ENCODE assay signal across 14 cellular contexts in genomic region chr16:67517661-67518423, GRCh38. TPM values are rescaled to one million over a fixed set of nuclear protein-coding genes. Genes with fewer than 3 reads are reported as not detected.
DNase-seq lines count a peak whose midpoint lies in the region; ATAC-seq and TF ChIP-seq lines count a peak whose summit lies in the region.
"Had no signal": no experiment of that assay in that cellular context is flagged by ENCODE, and none has a peak within 500 bp of the region (broad histone marks: within the 10 kb centered on the region; RNA-seq: fewer than 3 reads in every experiment).

No MANE protein-coding gene starts in this region.

- H3K4me3 ChIP-seq in prostate gland = no peak overlapping the region
- H3K4me3 ChIP-seq: SK-N-MC, smooth muscle cell had no signal

- H3K27ac ChIP-seq in KOPT-K1 (ENCODE audit: low read depth, low read length, poor library complexity, severe bottlenecking) (peak overlapping the region; percentile 64), prostate gland (no peak overlapping the region)
- H3K27ac ChIP-seq: SK-N-MC had no signal

- CTCF ChIA-PET in activated CD4-positive, alpha-beta memory T cell treated with anti-CD3 and anti-CD28 coated beads, Interleukin-2, amount 10 ng/mL, durations not matched to agents 7 days and 5 days (lab: Charles Lee) = interaction anchor here (1.6 to 7.5 kb wide), 6 partner anchors 15 to 150 kb away, joined by 4 to 261 read pairs (median 8); partner anchors contain the start of genes AGRP, ATP6V0D1 and CARMIL2

- H3K9me3 ChIP-seq in KOPT-K1 (ENCODE audit: insufficient read depth, low read length, poor library complexity, severe bottlenecking) (no peaks in the 10 kb centered on the region), prostate gland (no peaks in the 10 kb centered on the region)

- 64% methylated on average over 11 of the region's 11 CpGs for WGBS in prostate gland

- no peaks in the 10 kb centered on the region for H3K9me3 Mint-ChIP-seq in nephron
- no peaks in the 10 kb centered on the region for H3K9me3 Mint-ChIP-seq in activated CD4-positive, alpha-beta memory T cell treated with anti-CD3 and anti-CD28 coated beads, Interleukin-2, amount 10 ng/mL, durations not matched to agents 7 days and 5 days

- no peaks in the 10 kb centered on the region for H3K27me3 ChIP-seq in prostate gland (replicated peaks; ENCODE audit: insufficient read depth)

- intact Hi-C loops in prostate gland (cut with DNase I) = no loop called here

- POLR2A ChIA-PET in activated CD4-positive, alpha-beta memory T cell treated with anti-CD3 and anti-CD28 coated beads, Interleukin-2, amount 10 ng/mL, durations not matched to agents 7 days and 5 days (lab: Charles Lee) = interaction anchor here (0.8 to 1.5 kb wide), 2 partner anchors 37 to 74 kb away, joined by 3 to 7 read pairs; partner anchors contain the start of gene ATP6V0D1

- H3K4me1 ChIP-seq in prostate gland (replicated peaks) = no peaks in the 10 kb centered on the region

- ATAC-seq in GM18505 (IDR thresholded peaks at IDR 0.05; ENCODE audit: unreplicated experiment) (peak; percentile 35), GM21447 (IDR thresholded peaks at IDR 0.05; ENCODE audit: unreplicated experiment) (peak; percentile 34)

- TF ChIP-seq POLR2A in GM18505 (IDR thresholded peaks at IDR 0.05; ENCODE audit: borderline replicate concordance, extremely low read depth, insufficient read depth, insufficient read length) (peak; percentile 57), prostate gland (IDR thresholded peaks at IDR 0.05) (no peak)

- H3K36me3 Mint-ChIP-seq in nephron (ENCODE audit: low read depth) = no peaks in the 10 kb centered on the region
- H3K36me3 Mint-ChIP-seq in activated CD4-positive, alpha-beta memory T cell treated with anti-CD3 and anti-CD28 coated beads, Interleukin-2, amount 10 ng/mL, durations not matched to agents 7 days and 5 days (ENCODE audit: low read depth) = no peaks in the 10 kb centered on the region

- TF ChIP-seq CTCF in nephron (IDR thresholded peaks at IDR 0.05; ENCODE audit: unreplicated experiment in 3 of 3) (no peak), prostate gland (IDR thresholded peaks at IDR 0.05) (no peak)

- no peaks in the 10 kb centered on the region for H3K36me3 ChIP-seq in KOPT-K1 (ENCODE audit: insufficient read depth, low read length)
- no peaks in the 10 kb centered on the region for H3K36me3 ChIP-seq in prostate gland

- DNase-seq in SIG-M5 (lab: John Stamatoyannopoulos, UW) (no peak), NCI-H1092 (lab: John Stamatoyannopoulos, UW) (no peak), prostate gland (ENCODE audit: low spot score) (no peak)
- DNase-seq in activated CD4-positive, alpha-beta memory T cell treated with anti-CD3 and anti-CD28 coated beads, Interleukin-2, amount 10 ng/mL, durations not matched to agents 7 days and 5 days = no peak
- DNase-seq: activated CD4-positive, alpha-beta T cell treated with anti-CD3 and anti-CD28 coated beads, Interleukin-2, amount 50 U/mL, for 4 hours; Kasumi-1; NCI-H446 treated with DMSO at 0.1 percent for 48 hours had no signal

- peak overlapping the region; percentile 82 to 95 (median 95) for H3K27ac Mint-ChIP-seq in nephron
- no peak overlapping the region for H3K27ac Mint-ChIP-seq in activated CD4-positive, alpha-beta memory T cell treated with anti-CD3 and anti-CD28 coated beads, Interleukin-2, amount 10 ng/mL, durations not matched to agents 7 days and 5 days

- H3K27me3 Mint-ChIP-seq in nephron (ENCODE audit: low read depth) = no peaks in the 10 kb centered on the region
- H3K27me3 Mint-ChIP-seq in activated CD4-positive, alpha-beta memory T cell treated with anti-CD3 and anti-CD28 coated beads, Interleukin-2, amount 10 ng/mL, durations not matched to agents 7 days and 5 days = peaks cover 9% of the 10 kb centered on the region

- H3K4me3 Mint-ChIP-seq in nephron = peak overlapping the region; percentile 27 to 75 (median 75)
- no peak overlapping the region for H3K4me3 Mint-ChIP-seq in activated CD4-positive, alpha-beta memory T cell treated with anti-CD3 and anti-CD28 coated beads, Interleukin-2, amount 10 ng/mL, durations not matched to agents 7 days and 5 days

- H3K4me1 Mint-ChIP-seq in nephron = peaks cover 12% of the 10 kb centered on the region
- peaks cover 41% of the 10 kb centered on the region for H3K4me1 Mint-ChIP-seq in activated CD4-positive, alpha-beta memory T cell treated with anti-CD3 and anti-CD28 coated beads, Interleukin-2, amount 10 ng/mL, durations not matched to agents 7 days and 5 days

RNA-seq across cellular contexts. Expression of gene RIPOR1, which starts 10.8 kb away (rescaled TPM):
- 10 to 100 TPM; 24.6 to 32.7 TPM for total RNA-seq in activated CD4-positive, alpha-beta memory T cell treated with anti-CD3 and anti-CD28 coated beads, Interleukin-2, amount 10 ng/mL, durations not matched to agents 7 days and 5 days
- 100 to 1,000 TPM in 1 of 2 donors, 10 to 100 TPM in 1; 32.5 to 121 TPM for total RNA-seq in prostate gland

RNA-seq across cellular contexts. Expression of gene AGRP, which starts 34.5 kb away (rescaled TPM):
- not detected for total RNA-seq in activated CD4-positive, alpha-beta memory T cell treated with anti-CD3 and anti-CD28 coated beads, Interleukin-2, amount 10 ng/mL, durations not matched to agents 7 days and 5 days
- total RNA-seq in prostate gland = 1 to 10 TPM in 1 of 2 donors, not detected in 1; 1.5 TPM
- total RNA-seq: mucosa of gallbladder, smooth muscle cell had no signal

RNA-seq across cellular contexts. Expression of gene ATP6V0D1, which starts 36.9 kb away (rescaled TPM):
- 10 to 100 TPM; 52.8 to 59.5 TPM for total RNA-seq in activated CD4-positive, alpha-beta memory T cell treated with anti-CD3 and anti-CD28 coated beads, Interleukin-2, amount 10 ng/mL, durations not matched to agents 7 days and 5 days
- total RNA-seq in prostate gland = 100 to 1,000 TPM in 1 of 2 donors, 10 to 100 TPM in 1; 98.3 to 138 TPM

RNA-seq across cellular contexts. Expression of gene CTCF, which starts 44.5 kb away (rescaled TPM):
- 10 to 100 TPM; 74.9 to 76.9 TPM for total RNA-seq in activated CD4-positive, alpha-beta memory T cell treated with anti-CD3 and anti-CD28 coated beads, Interleukin-2, amount 10 ng/mL, durations not matched to agents 7 days and 5 days
- 10 to 100 TPM; 39.9 to 48.9 TPM for total RNA-seq in prostate gland
